Comparison of ENCODE assay signal across 1 cellular context in genomic region chr4:8867624-8868320, GRCh38.
TF ChIP-seq lines count a peak whose summit lies in the region.

No MANE protein-coding gene starts in this region.

TF ChIP-seq in WTC11, 78 proteins besides CTCF, POLR2A, EP300 and RAD21 (continued from another document):
- TF ChIP-seq USF1 (CRISPR knock-in tag; IDR thresholded peaks at IDR 0.05) (no peak), ZNF232 (CRISPR knock-in tag; IDR thresholded peaks at IDR 0.05) (no peak), ZNF416 (CRISPR knock-in tag; IDR thresholded peaks at IDR 0.05) (no peak), JUN (CRISPR knock-in tag; IDR thresholded peaks at IDR 0.05) (no peak), TP53 (CRISPR knock-in tag; IDR thresholded peaks at IDR 0.05) (no peak), PRRX2 (CRISPR knock-in tag; IDR thresholded peaks at IDR 0.05) (no peak), ESRRA (CRISPR knock-in tag; IDR thresholded peaks at IDR 0.05; ENCODE audit: borderline replicate concordance) (no peak)
